Comparison of ENCODE assay signal across 22 cellular contexts in the genomic region with DNA sequence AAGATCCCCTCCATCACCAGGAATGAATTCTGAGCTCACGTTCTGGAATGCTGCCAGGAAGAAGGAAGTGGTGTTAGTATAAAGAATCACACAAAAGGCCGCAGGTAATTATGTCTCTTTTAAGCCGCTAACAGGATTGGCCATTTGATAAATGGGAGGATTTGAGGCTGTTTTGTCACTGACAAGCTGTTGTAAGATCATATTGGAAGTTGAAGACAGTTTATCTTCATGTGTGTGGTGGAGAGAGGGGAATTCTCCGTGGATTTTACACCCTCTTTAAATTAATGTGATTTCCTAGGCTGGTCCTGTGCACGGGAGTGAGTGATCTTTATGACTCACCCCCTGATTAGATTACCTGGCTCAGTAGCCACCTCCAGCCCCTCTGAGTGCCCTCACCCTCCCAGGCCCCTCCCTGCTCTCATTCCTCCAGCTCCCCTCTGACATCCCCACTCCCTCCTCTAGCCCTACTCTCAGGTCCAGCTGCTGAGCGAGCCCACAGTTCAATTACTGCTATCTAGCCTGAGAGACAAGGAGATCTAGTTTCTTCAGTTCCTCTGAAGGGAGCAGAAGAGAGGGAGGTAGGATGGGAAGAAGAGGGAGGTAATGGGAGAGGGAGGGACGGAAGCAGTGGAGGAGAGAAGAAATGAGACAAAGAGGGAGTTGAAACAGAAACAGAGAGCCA.
DNase-seq lines count a peak whose midpoint lies in the region; ATAC-seq, FAIRE-seq and TF ChIP-seq lines count a peak whose summit lies in the region.
"Had no signal": no experiment of that assay in that cellular context is flagged by ENCODE, and none has a peak within 500 bp of the region (broad histone marks: within the 10 kb centered on the region; RNA-seq: fewer than 3 reads in every experiment).

No MANE protein-coding gene starts in this region.

- H3K79me2 ChIP-seq in K562 (ENCODE audit: control insufficient read depth, insufficient read depth, low read length) = no peaks in the 10 kb centered on the region

- H3K27ac ChIP-seq in A549 (no peak overlapping the region), K562 (ENCODE audit: extremely low read depth, low read depth, low read length) (no peak overlapping the region)
- H3K27ac ChIP-seq: breast epithelium, epithelial cell of prostate, lower lobe of right lung, psoas muscle, spleen, thoracic aorta had no signal

- no peak for FAIRE-seq in A549 (lab: Jason Lieb, UNC)
- FAIRE-seq in K562 (lab: Jason Lieb, UNC) = no peak
- FAIRE-seq: GM12891 had no signal

- BruUV-seq in K562 (replicated peaks; lab: Mats Ljungman, UMichigan) = no TSS peak

- DNase-seq in A549 (ENCODE audit: low read depth in 1 of 2, low spot score in 1 of 2) (no peak), DMS79 (lab: John Stamatoyannopoulos, UW) (peak; percentile 40), NCI-H2196 treated with DMSO at 0.1 percent for 48 hours (lab: John Stamatoyannopoulos, UW; ENCODE audit: unreplicated experiment) (peak; percentile 67), K562 (ENCODE audit: extremely low read depth in 1 of 4, low spot score in 3 of 4) (no peak), NAMALWA (ENCODE audit: low spot score) (no peak), DMS 273 treated with DMSO at 0.1 percent for 48 hours (lab: John Stamatoyannopoulos, UW) (no peak), cerebellum (ENCODE audit: low spot score) (no peak)
- DNase-seq: GF-D8, KG1, lower lobe of right lung, NCI-H1048, psoas muscle, T-helper 17 cell had no signal

- in situ Hi-C loops in K562 (cut with MboI) = no loop called here

- H2AFZ ChIP-seq in K562 (ENCODE audit: low read depth, low read length) = no peak overlapping the region

- H3K4me1 ChIP-seq in A549 (no peaks in the 10 kb centered on the region), K562 (replicated peaks in 1 of 2; ENCODE audit: control insufficient read depth in 2 of 2, insufficient read depth in 2 of 2, low read length in 2 of 2) (peaks cover 3 to 4% of the 10 kb centered on the region in 2 experiments; a peak in 3 of 5 replicates)
- H3K4me1 ChIP-seq: breast epithelium, lower lobe of right lung, psoas muscle had no signal

- TF ChIP-seq CTCF in A549 (IDR thresholded peaks at IDR 0.05) (no peak), K562 (IDR thresholded peaks at IDR 0.05 in 2 of 3, conservative IDR thresholded peaks at IDR 0.05 in 1 of 3; ENCODE audit: insufficient read depth in 2 of 3, low read depth in 1 of 3, low read length in 3 of 3) (no peak)

- CTCF ChIA-PET in A549 (lab: Yijun Ruan, JAX) = interaction anchor here (0.9 to 2.3 kb wide), 4 partner anchors 12 to 217 kb away, joined by 3 to 8 read pairs (median 6); no protein-coding TSS in a partner anchor
- CTCF ChIA-PET in K562 (lab: Yijun Ruan, JAX; ENCODE audit: low intra/inter-chr PET ratio) = no interaction called here

- no peak overlapping the region for H3K9ac ChIP-seq in K562 (ENCODE audit: insufficient read depth in 1 of 2, low read depth in 2 of 2, low read length in 2 of 2)

- no peak for TF ChIP-seq RAD21 in A549 (conservative IDR thresholded peaks at IDR 0.05 in 1 of 2, IDR thresholded peaks at IDR 0.05 in 1 of 2)
- no peak for TF ChIP-seq RAD21 in K562 (CRISPR knock-in tag; conservative IDR thresholded peaks at IDR 0.05 in 1 of 2, IDR thresholded peaks at IDR 0.05 in 1 of 2)

- ATAC-seq in A549 = no peak
- ATAC-seq in K562 = no peak
- ATAC-seq in GM18505 (IDR thresholded peaks at IDR 0.05; ENCODE audit: unreplicated experiment) = no peak
- ATAC-seq: activated naive CD8-positive, alpha-beta T cell treated with anti-CD3 and anti-CD28 coated beads, Interleukin-2, amount 50 U/mL, for 24 hours; lower lobe of right lung; psoas muscle; Right ventricle myocardium inferior; T-helper 17 cell had no signal

- peaks cover 6% of the 10 kb centered on the region for H4K20me1 ChIP-seq in K562 (replicated peaks; ENCODE audit: control insufficient read depth, insufficient read depth, low read length)

- intact Hi-C loops in K562 (cut with micrococcal nuclease) = loop anchor here (1.0 kb wide), 1 partner anchor 11 kb away; no protein-coding TSS in a partner anchor

- H3K4me3 ChIP-seq in A549 (no peak overlapping the region), K562 (no peak overlapping the region)
- H3K4me3 ChIP-seq: breast epithelium, lower lobe of right lung, psoas muscle, spleen, thoracic aorta had no signal

- 27% methylated on average over 7 of the region's 7 CpGs for WGBS in A549 (ENCODE audit: missing lambda C conversion rate)
- 3% methylated on average over 7 of the region's 7 CpGs for WGBS in K562 (ENCODE audit: insufficient coverage, low coverage, missing lambda C conversion rate)

- no peak for TF ChIP-seq POLR2A in A549 (IDR thresholded peaks at IDR 0.05; ENCODE audit: low read length)
- TF ChIP-seq POLR2A in K562 (conservative IDR thresholded peaks at IDR 0.05) = no peak
- TF ChIP-seq POLR2A in GM18505 (IDR thresholded peaks at IDR 0.05; ENCODE audit: borderline replicate concordance, extremely low read depth, insufficient read depth, insufficient read length) = no peak

- no peak for TF ChIP-seq EP300 in A549 (IDR thresholded peaks at IDR 0.05)
- no peak for TF ChIP-seq EP300 in K562 (IDR thresholded peaks at IDR 0.05; ENCODE audit: low read length)

- H3K9me3 ChIP-seq in A549 = no peaks in the 10 kb centered on the region
- no peaks in the 10 kb centered on the region for H3K9me3 ChIP-seq in K562 (replicated peaks; ENCODE audit: control insufficient read depth, insufficient read depth, low read depth, low read length)
- H3K9me3 ChIP-seq: breast epithelium, Caco-2, lower lobe of right lung, psoas muscle, spleen, thoracic aorta had no signal

- no peaks in the 10 kb centered on the region for H3K36me3 ChIP-seq in K562 (ENCODE audit: control insufficient read depth, insufficient read depth, low read length)
- H3K36me3 ChIP-seq: breast epithelium, lower lobe of right lung, spleen, thoracic aorta had no signal

- POLR2A ChIA-PET in A549 (lab: Yijun Ruan, JAX) (no interaction called here), K562 (lab: Yijun Ruan, JAX) (interaction anchor here (0.6 kb wide), 1 partner anchor 35 kb away, joined by 3 read pairs; no protein-coding TSS in a partner anchor)

- peaks cover 0 to 5% of the 10 kb centered on the region in 2 experiments; a peak in 1 of 5 replicates for H3K27me3 ChIP-seq in K562 (ENCODE audit: control insufficient read depth in 2 of 2, insufficient read depth in 2 of 2, low read length in 2 of 2)
- H3K27me3 ChIP-seq: breast epithelium had no signal

- H3K4me2 ChIP-seq in A549 = no peak overlapping the region
- H3K4me2 ChIP-seq in K562 (ENCODE audit: insufficient read depth, low read length) = no peak overlapping the region

- no peaks in the 10 kb centered on the region for H3K9me1 ChIP-seq in K562 (ENCODE audit: control insufficient read depth, insufficient read depth, low read length)

TF ChIP-seq in A549, 52 proteins besides CTCF, POLR2A, EP300 and RAD21 (continues in another document):
- no peak for TF ChIP-seq KDM5A (IDR thresholded peaks at IDR 0.05)
- TF ChIP-seq, protein P1, sequence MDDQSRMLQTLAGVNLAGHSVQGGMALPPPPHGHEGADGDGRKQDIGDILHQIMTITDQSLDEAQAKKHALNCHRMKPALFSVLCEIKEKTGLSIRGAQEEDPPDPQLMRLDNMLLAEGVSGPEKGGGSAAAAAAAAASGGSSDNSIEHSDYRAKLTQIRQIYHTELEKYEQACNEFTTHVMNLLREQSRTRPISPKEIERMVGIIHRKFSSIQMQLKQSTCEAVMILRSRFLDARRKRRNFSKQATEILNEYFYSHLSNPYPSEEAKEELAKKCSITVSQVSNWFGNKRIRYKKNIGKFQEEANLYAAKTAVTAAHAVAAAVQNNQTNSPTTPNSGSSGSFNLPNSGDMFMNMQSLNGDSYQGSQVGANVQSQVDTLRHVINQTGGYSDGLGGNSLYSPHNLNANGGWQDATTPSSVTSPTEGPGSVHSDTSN (IDR thresholded peaks at IDR 0.05) = no peak

TF ChIP-seq in K562, 482 proteins besides CTCF, POLR2A, EP300 and RAD21 (continues in another document):
- TF ChIP-seq, protein P2, sequence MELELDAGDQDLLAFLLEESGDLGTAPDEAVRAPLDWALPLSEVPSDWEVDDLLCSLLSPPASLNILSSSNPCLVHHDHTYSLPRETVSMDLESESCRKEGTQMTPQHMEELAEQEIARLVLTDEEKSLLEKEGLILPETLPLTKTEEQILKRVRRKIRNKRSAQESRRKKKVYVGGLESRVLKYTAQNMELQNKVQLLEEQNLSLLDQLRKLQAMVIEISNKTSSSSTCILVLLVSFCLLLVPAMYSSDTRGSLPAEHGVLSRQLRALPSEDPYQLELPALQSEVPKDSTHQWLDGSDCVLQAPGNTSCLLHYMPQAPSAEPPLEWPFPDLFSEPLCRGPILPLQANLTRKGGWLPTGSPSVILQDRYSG (tag; conservative IDR thresholded peaks at IDR 0.05; ENCODE audit: low read depth) = 0 out of 2 replicates have a peak, but pooled peaks have one; percentile 2
- TF ChIP-seq, protein P3, sequence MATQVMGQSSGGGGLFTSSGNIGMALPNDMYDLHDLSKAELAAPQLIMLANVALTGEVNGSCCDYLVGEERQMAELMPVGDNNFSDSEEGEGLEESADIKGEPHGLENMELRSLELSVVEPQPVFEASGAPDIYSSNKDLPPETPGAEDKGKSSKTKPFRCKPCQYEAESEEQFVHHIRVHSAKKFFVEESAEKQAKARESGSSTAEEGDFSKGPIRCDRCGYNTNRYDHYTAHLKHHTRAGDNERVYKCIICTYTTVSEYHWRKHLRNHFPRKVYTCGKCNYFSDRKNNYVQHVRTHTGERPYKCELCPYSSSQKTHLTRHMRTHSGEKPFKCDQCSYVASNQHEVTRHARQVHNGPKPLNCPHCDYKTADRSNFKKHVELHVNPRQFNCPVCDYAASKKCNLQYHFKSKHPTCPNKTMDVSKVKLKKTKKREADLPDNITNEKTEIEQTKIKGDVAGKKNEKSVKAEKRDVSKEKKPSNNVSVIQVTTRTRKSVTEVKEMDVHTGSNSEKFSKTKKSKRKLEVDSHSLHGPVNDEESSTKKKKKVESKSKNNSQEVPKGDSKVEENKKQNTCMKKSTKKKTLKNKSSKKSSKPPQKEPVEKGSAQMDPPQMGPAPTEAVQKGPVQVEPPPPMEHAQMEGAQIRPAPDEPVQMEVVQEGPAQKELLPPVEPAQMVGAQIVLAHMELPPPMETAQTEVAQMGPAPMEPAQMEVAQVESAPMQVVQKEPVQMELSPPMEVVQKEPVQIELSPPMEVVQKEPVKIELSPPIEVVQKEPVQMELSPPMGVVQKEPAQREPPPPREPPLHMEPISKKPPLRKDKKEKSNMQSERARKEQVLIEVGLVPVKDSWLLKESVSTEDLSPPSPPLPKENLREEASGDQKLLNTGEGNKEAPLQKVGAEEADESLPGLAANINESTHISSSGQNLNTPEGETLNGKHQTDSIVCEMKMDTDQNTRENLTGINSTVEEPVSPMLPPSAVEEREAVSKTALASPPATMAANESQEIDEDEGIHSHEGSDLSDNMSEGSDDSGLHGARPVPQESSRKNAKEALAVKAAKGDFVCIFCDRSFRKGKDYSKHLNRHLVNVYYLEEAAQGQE (CRISPR knock-in tag; IDR thresholded peaks at IDR 0.05; ENCODE audit: low read depth) = 0 out of 2 replicates have a peak, but pooled peaks have one; percentile 20
- TF ChIP-seq NFXL1 (CRISPR knock-in tag; IDR thresholded peaks at IDR 0.05) = no peak
- no peak for TF ChIP-seq HNRNPUL1 (IDR thresholded peaks at IDR 0.05; ENCODE audit: low read length)

Comparison
In these comparisons a context has a peak if more than half of its experiments do, and no peak if none do; other contexts are left out.
1. DNase-seq: peak in DMS79 (single experiment) and NCI-H2196 treated with DMSO at 0.1 percent for 48 hours (single experiment); none in A549 (0 of 2), K562 (0 of 4), NAMALWA (single experiment), DMS 273 treated with DMSO at 0.1 percent for 48 hours (single experiment) and cerebellum (single experiment).